ENCODE assay signal across 8 cellular contexts in the genomic region with DNA sequence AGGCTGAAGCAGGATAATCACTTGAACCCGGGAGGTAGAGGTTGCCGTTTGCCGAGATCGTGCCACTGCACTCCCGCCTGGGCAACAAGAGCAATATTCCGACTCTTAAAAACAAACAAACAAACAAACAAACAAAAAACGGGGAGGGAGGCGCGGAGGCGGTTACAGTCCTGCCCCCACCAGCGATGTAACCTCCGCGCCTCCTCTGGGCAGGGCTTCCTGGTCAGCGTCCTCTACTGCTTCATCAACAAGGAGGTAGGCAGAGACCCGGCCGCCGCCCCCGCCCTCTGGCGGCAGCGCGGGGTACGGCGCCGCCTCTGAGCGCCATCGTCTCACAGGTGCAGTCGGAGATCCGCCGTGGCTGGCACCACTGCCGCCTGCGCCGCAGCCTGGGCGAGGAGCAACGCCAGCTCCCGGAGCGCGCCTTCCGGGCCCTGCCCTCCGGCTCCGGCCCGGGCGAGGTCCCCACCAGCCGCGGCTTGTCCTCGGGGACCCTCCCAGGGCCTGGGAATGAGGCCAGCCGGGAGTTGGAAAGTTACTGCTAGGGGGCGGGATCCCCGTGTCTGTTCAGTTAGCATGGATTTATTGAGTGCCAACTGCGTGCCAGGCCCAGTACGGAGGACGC. TPM values are rescaled to one million over a fixed set of nuclear protein-coding genes. Genes with fewer than 3 reads are reported as not detected.
DNase-seq lines count a peak whose midpoint lies in the region; ATAC-seq, FAIRE-seq and TF ChIP-seq lines count a peak whose summit lies in the region.

No MANE protein-coding gene starts in this region.

- ATAC-seq in T-helper 17 cell, result peak; percentile 89
- ATAC-seq in right cardiac atrium, result peak; percentile 82

- H3K27ac ChIP-seq in ascending aorta (peak overlapping the region; percentile 67 to 68), right cardiac atrium (ENCODE audit: low read length) (peak overlapping the region; percentile 14), uterus (peak overlapping the region; percentile 67 to 86)

- TF ChIP-seq CTCF in HFFc6 (IDR thresholded peaks at IDR 0.05) (peak; percentile 98), ascending aorta (IDR thresholded peaks at IDR 0.05) (peak; percentile 97 to 98 (median 98)), uterus (IDR thresholded peaks at IDR 0.05) (peak; percentile 87 to 97 (median 96))

- H3K9me3 ChIP-seq in T-helper 17 cell (ENCODE audit: control insufficient read depth, low read length, poor library complexity, severe bottlenecking) (no peaks in the 10 kb centered on the region), ascending aorta (no peaks in the 10 kb centered on the region), right cardiac atrium (ENCODE audit: control insufficient read depth, low read length) (no peaks in the 10 kb centered on the region), uterus (no peaks in the 10 kb centered on the region)

- intact Hi-C loops in ascending aorta (cut with DNase I), result loop anchor here (5.0 kb wide), 1 partner anchor 74 kb away; no protein-coding TSS in a partner anchor
- intact Hi-C loops in right cardiac atrium (cut with DNase I), result no loop called here
- intact Hi-C loops in uterus (cut with DNase I; ENCODE audit: low total_unique reads), result no loop called here

- H3K4me1 Mint-ChIP-seq in HFFc6 (ENCODE audit: low read depth) (peaks cover 18% of the 10 kb centered on the region), T-helper 17 cell (peaks cover 20% of the 10 kb centered on the region)

- FAIRE-seq in G401.6 (lab: Jason Lieb, UNC), result peak; percentile 25

- peak overlapping the region; percentile 84 for H3K4me3 Mint-ChIP-seq in HFFc6
- peak overlapping the region; percentile 82 for H3K4me3 Mint-ChIP-seq in T-helper 17 cell

- DNase-seq in HFFc6, result peak; percentile 76
- peak; percentile 87 for DNase-seq in NCI-H146 treated with DMSO at 0.1 percent for 48 hours (lab: John Stamatoyannopoulos, UW; ENCODE audit: unreplicated experiment)
- DNase-seq in T-helper 17 cell, result peak; percentile 75 to 90 (median 80)
- peak; percentile 74 to 94 for DNase-seq in ascending aorta (ENCODE audit: low spot score in 2 of 2)
- DNase-seq in right cardiac atrium, result peak; percentile 78 to 92 (median 92)
- peak; percentile 83 for DNase-seq in putamen (ENCODE audit: low spot score)
- peak; percentile 80 to 82 for DNase-seq in uterus

- H3K36me3 ChIP-seq in ascending aorta (peaks cover 10 to 17% of the 10 kb centered on the region in 2 donors), uterus (no peaks in the 10 kb centered on the region)

- H3K27me3 ChIP-seq in ascending aorta, result peaks cover 17% of the 10 kb centered on the region
- H3K27me3 ChIP-seq in right cardiac atrium (ENCODE audit: control insufficient read depth, insufficient read depth), result no peaks in the 10 kb centered on the region
- peaks cover 8 to 25% of the 10 kb centered on the region in 2 donors for H3K27me3 ChIP-seq in uterus

- H3K27ac Mint-ChIP-seq in HFFc6, result peak overlapping the region; percentile 53
- H3K27ac Mint-ChIP-seq in T-helper 17 cell, result peak overlapping the region; percentile 45

- H3K27me3 Mint-ChIP-seq in HFFc6 (ENCODE audit: insufficient read depth) (peaks cover 1% of the 10 kb centered on the region), T-helper 17 cell (no peaks in the 10 kb centered on the region)

- H3K36me3 Mint-ChIP-seq in HFFc6 (ENCODE audit: low read depth), result peaks cover 9% of the 10 kb centered on the region; the same call in 1 of the 2 replicates
- no peaks in the 10 kb centered on the region for H3K36me3 Mint-ChIP-seq in T-helper 17 cell (ENCODE audit: low read depth)

- H3K9me3 Mint-ChIP-seq in HFFc6, result no peaks in the 10 kb centered on the region

- WGBS in right cardiac atrium, result 2% methylated on average over 51 of the region's 51 CpGs

- TF ChIP-seq POLR2A in uterus (IDR thresholded peaks at IDR 0.05), result peak in 1 of 2 donors; percentile 49

- H3K4me3 ChIP-seq in ascending aorta (peak overlapping the region; percentile 43 to 57), right cardiac atrium (ENCODE audit: low read length) (peak overlapping the region; percentile 32), uterus (peak overlapping the region; percentile 29 to 30)

- H3K4me1 ChIP-seq in ascending aorta (peaks cover 0 to 3% of the 10 kb centered on the region in 2 donors), right cardiac atrium (ENCODE audit: control insufficient read depth, insufficient read depth, low read length) (no peaks in the 10 kb centered on the region), uterus (no peaks in the 10 kb centered on the region)

RNA-seq across cellular contexts. Expression of gene SNRPD2, which starts 10.2 kb away (rescaled TPM):
- 100 to 1,000 TPM; 470 to 573 (median 517) TPM for total RNA-seq in HFFc6 (2021; fragmentation: NEBNext Ultra II Directional; extraction: Animal tissue kit (Norgen Biotek cat#: 25700))
- total RNA-seq in T-helper 17 cell (100 to 1,000 TPM; 333 to 339 TPM), ascending aorta (71.1 TPM), right cardiac atrium (100 to 1,000 TPM; 246 to 297 (median 285) TPM), uterus (100 to 1,000 TPM in 3 of 4 donors, 10 to 100 TPM in 1; 96.0 to 386 (median 310) TPM)
- 281 TPM for polyA plus RNA-seq in right cardiac atrium

RNA-seq across cellular contexts. Expression of gene QPCTL, which starts 11.0 kb away (rescaled TPM):
- 10 to 100 TPM; 17.6 to 31.5 (median 19.9) TPM for total RNA-seq in HFFc6 (2021; fragmentation: NEBNext Ultra II Directional; extraction: Animal tissue kit (Norgen Biotek cat#: 25700))
- total RNA-seq in T-helper 17 cell (10 to 100 TPM in 1 of 2 donors, 1 to 10 TPM in 1; 7.1 to 13.2 TPM), ascending aorta (7.2 TPM), right cardiac atrium (1 to 10 TPM; 2.5 to 3.3 (median 3.1) TPM), uterus (10 to 100 TPM in 1 of 4 donors, 1 to 10 TPM in 2, not detected in 1; 6.5 to 18.2 (median 9.5) TPM)
- polyA plus RNA-seq in right cardiac atrium, result 2.7 TPM

RNA-seq across cellular contexts. Expression of gene GIPR, which starts 13.5 kb away (rescaled TPM):
- 1 to 10 TPM in 1 of 6 experiments, under 1 TPM in 5; 0.31 to 1.1 (median 0.68) TPM for total RNA-seq in HFFc6 (2021; fragmentation: NEBNext Ultra II Directional; extraction: Animal tissue kit (Norgen Biotek cat#: 25700))
- total RNA-seq in T-helper 17 cell (1 to 10 TPM; 2.3 to 4.6 TPM), ascending aorta (not detected), right cardiac atrium (10 to 100 TPM in 3 of 4 donors, 1 to 10 TPM in 1; 8.5 to 16.7 (median 12.5) TPM), uterus (under 1 TPM in 1 of 4 donors, not detected in 3; 0.98 TPM)
- polyA plus RNA-seq in right cardiac atrium, result 8.7 TPM

RNA-seq across cellular contexts. Expression of gene EML2, which starts 42.3 kb away (rescaled TPM):
- total RNA-seq in HFFc6 (2021; fragmentation: NEBNext Ultra II Directional; extraction: Animal tissue kit (Norgen Biotek cat#: 25700)), result 10 to 100 TPM; 57.8 to 71.2 (median 64.7) TPM
- total RNA-seq in T-helper 17 cell (10 to 100 TPM; 58.1 to 61.2 TPM), ascending aorta (129 TPM), right cardiac atrium (10 to 100 TPM; 25.2 to 37.9 (median 33.7) TPM), uterus (10 to 100 TPM in 2 of 4 donors, 1 to 10 TPM in 2; 1.2 to 18.4 (median 11.6) TPM)
- polyA plus RNA-seq in right cardiac atrium, result 19.0 TPM

RNA-seq across cellular contexts. Expression of gene FBXO46, which starts 49.2 kb away (rescaled TPM):
- total RNA-seq in HFFc6 (2021; fragmentation: NEBNext Ultra II Directional; extraction: Animal tissue kit (Norgen Biotek cat#: 25700)), result 10 to 100 TPM in 4 of 6 experiments, 1 to 10 TPM in 2; 8.4 to 14.5 (median 11.0) TPM
- 10 to 100 TPM; 19.4 to 23.2 TPM for total RNA-seq in T-helper 17 cell
- total RNA-seq in ascending aorta, result 27.5 TPM
- total RNA-seq in right cardiac atrium, result 10 to 100 TPM; 11.4 to 13.2 (median 12.6) TPM
- 9.4 TPM for polyA plus RNA-seq in right cardiac atrium
- total RNA-seq in uterus, result 10 to 100 TPM in 3 of 4 donors, 1 to 10 TPM in 1; 7.0 to 36.1 (median 15.2) TPM

Comparison
In these comparisons a context has a peak if more than half of its experiments do, and no peak if none do; other contexts are left out.
1. Peak in every context shown above with its lines: DNase-seq, ATAC-seq, H3K4me3 ChIP-seq and H3K27ac ChIP-seq.
2. H3K27ac ChIP-seq: peak in every context shown above with its lines; median percentile 76 in uterus; 68 in ascending aorta; 14 in right cardiac atrium.